In the genomic region with DNA sequence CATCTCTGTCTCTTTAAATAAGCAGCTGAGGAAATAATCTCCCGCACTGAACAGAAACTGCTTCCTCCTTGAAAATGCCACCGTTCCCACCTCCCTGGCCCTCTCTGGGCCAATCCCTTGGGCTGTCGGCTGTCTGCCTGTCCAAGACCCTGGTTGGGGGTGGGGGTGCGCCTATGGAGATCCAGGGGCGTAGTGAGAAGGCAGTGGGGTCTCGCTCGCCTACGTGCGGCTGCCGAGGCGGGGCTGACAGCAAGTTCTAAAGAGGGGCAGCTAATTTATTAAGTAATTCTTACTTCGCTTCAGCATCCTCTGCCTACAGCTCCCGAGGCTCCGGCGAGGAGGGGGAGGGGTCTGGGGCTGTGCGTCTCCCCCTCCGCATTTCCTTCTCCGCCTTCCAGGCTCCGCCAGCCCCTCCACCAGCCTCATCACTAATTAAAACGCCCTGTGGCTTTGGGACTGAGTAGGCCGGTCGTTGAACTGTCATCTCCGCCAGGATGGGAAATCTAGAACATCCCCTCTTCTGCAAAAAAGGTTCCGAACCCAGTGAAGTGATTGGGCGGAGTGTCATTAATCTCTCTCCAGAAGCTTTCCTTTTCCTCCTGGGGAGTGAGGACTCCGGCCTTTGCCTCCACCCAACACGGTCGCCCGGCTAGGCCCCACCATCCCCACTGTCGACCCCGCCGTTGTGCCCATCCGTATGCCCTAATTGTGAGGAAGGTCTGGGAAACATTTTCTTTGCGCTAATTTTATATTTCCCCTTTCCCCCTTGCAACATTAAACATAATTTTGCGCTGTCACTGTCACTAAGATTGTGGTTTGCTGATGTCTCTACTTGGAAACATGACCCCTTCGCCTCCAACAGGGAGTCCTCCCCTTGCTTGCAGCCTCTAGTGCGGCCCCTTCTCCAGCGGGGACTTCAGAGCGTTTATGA, we compare ENCODE assay signal across 11 cellular contexts. TPM values are rescaled to one million over a fixed set of nuclear protein-coding genes. Genes with fewer than 3 reads are reported as not detected.
DNase-seq lines count a peak whose midpoint lies in the region; ATAC-seq and TF ChIP-seq lines count a peak whose summit lies in the region.
"Had no signal": no experiment of that assay in that cellular context is flagged by ENCODE, and none has a peak within 500 bp of the region (broad histone marks: within the 10 kb centered on the region; RNA-seq: fewer than 3 reads in every experiment).

No MANE protein-coding gene starts in this region.

- peaks cover 3 to 4% of the 10 kb centered on the region in 2 donors for H3K4me1 Mint-ChIP-seq in effector memory CD8-positive, alpha-beta T cell (ENCODE audit: low read depth in 2 of 2)
- H3K4me1 Mint-ChIP-seq: activated B cell treated with CpG ODN at 0.5 μM for 24 hours had no signal

- no peak overlapping the region for H3K4me3 Mint-ChIP-seq in effector memory CD8-positive, alpha-beta T cell
- H3K4me3 Mint-ChIP-seq: activated B cell treated with CpG ODN at 0.5 μM for 24 hours had no signal

- peaks cover 95 to 100% of the 10 kb centered on the region in 2 donors for H3K27me3 Mint-ChIP-seq in effector memory CD8-positive, alpha-beta T cell

- peaks cover 16% of the 10 kb centered on the region for H3K4me1 ChIP-seq in HEK293 (ENCODE audit: control insufficient read depth, insufficient read depth, low read length)
- peaks cover 19% of the 10 kb centered on the region for H3K4me1 ChIP-seq in body of pancreas
- peaks cover 9% of the 10 kb centered on the region for H3K4me1 ChIP-seq in iPS DF 6.9 (ENCODE audit: control insufficient read depth, insufficient read depth, low read length)
- H3K4me1 ChIP-seq in gastrocnemius medialis: peaks cover 0 to 14% of the 10 kb centered on the region in 2 donors

- H3K27ac ChIP-seq in HEK293 (ENCODE audit: extremely low read depth, low read depth, low read length) (no peak overlapping the region; the same call in 1 of the 2 replicates), body of pancreas (peak overlapping the region in 3 of 4 donors; percentile 8 to 42 (median 37)), iPS DF 6.9 (ENCODE audit: low read length) (no peak overlapping the region), gastrocnemius medialis (peak overlapping the region; percentile 93 to 98 (median 95))

- TF ChIP-seq POLR2A in body of pancreas (IDR thresholded peaks at IDR 0.05) (peak in 2 of 3 donors; percentile 2 to 13), gastrocnemius medialis (IDR thresholded peaks at IDR 0.05) (no peak)

- in situ Hi-C loops in gastrocnemius medialis (cut with MboI; ENCODE audit: low sequenced_read_pairs in 4 of 4): loop anchor here in 2 of 4 donors (10.0 to 25.0 kb wide), 3 partner anchors 1083 to 1615 kb away; a partner anchor contains a TSS

- H3K27me3 ChIP-seq in body of pancreas (no peaks in the 10 kb centered on the region), iPS DF 6.9 (ENCODE audit: control insufficient read depth, insufficient read depth, low read length) (peaks cover 98% of the 10 kb centered on the region), gastrocnemius medialis (no peaks in the 10 kb centered on the region)

- H3K36me3 ChIP-seq in HEK293 (ENCODE audit: control insufficient read depth in 2 of 2, insufficient read depth in 1 of 2, low read length in 2 of 2) (peaks cover 10 to 18% of the 10 kb centered on the region in 2 experiments), body of pancreas (replicated peaks in 1 of 2; ENCODE audit: insufficient read depth in 1 of 2, low read depth in 2 of 2) (no peaks in the 10 kb centered on the region), iPS DF 6.9 (ENCODE audit: control insufficient read depth, insufficient read depth, low read length) (no peaks in the 10 kb centered on the region), gastrocnemius medialis (no peaks in the 10 kb centered on the region)

- H3K9me3 Mint-ChIP-seq in effector memory CD8-positive, alpha-beta T cell: no peaks in the 10 kb centered on the region
- H3K9me3 Mint-ChIP-seq: activated B cell treated with CpG ODN at 0.5 μM for 24 hours had no signal

- H3K27ac Mint-ChIP-seq in effector memory CD8-positive, alpha-beta T cell: no peak overlapping the region
- H3K27ac Mint-ChIP-seq: activated B cell treated with CpG ODN at 0.5 μM for 24 hours had no signal

- H3K4me3 ChIP-seq in HEK293 (ENCODE audit: low read depth, low read length) (no peak overlapping the region), body of pancreas (no peak overlapping the region), iPS DF 6.9 (ENCODE audit: low read length) (peak overlapping the region; percentile 8; the same call in 1 of the 2 replicates), gastrocnemius medialis (peak overlapping the region; percentile 22 to 71 (median 62))

- 64 to 78% methylated on average over 39 of the region's 39 CpGs for WGBS in body of pancreas, 2 donors
- WGBS in iPS DF 6.9 (ENCODE audit: insufficient coverage, insufficient read length): no CpG with 5 or more reads among the region's 39 CpGs

- ATAC-seq in body of pancreas: no peak
- ATAC-seq in gastrocnemius medialis: no peak
- ATAC-seq in effector memory CD8-positive, alpha-beta T cell (replicated peaks): no peak

- POLR2A ChIA-PET in HEK293 (lab: Yijun Ruan, JAX): interaction anchor here (0.7 to 1.0 kb wide), 2 partner anchors 10 to 17 kb away, joined by 3 to 4 read pairs; a partner anchor contains a TSS

- peaks cover 4% of the 10 kb centered on the region for H3K36me3 Mint-ChIP-seq in effector memory CD8-positive, alpha-beta T cell (ENCODE audit: insufficient read depth)

- no peaks in the 10 kb centered on the region for H3K9me3 ChIP-seq in HEK293 (ENCODE audit: control insufficient read depth, insufficient read depth, low read depth, low read length)
- H3K9me3 ChIP-seq in body of pancreas: no peaks in the 10 kb centered on the region
- no peaks in the 10 kb centered on the region for H3K9me3 ChIP-seq in iPS DF 6.9 (ENCODE audit: control insufficient read depth, insufficient read depth, low read length)
- no peaks in the 10 kb centered on the region for H3K9me3 ChIP-seq in gastrocnemius medialis

- CTCF ChIA-PET in HEK293 (lab: Yijun Ruan, JAX): interaction anchor here (1.0 to 1.7 kb wide), 2 partner anchors 9 to 20 kb away, joined by 4 to 5 read pairs; no protein-coding TSS in a partner anchor

- TF ChIP-seq CTCF in HEK293 (tag by site-specific recombination; IDR thresholded peaks at IDR 0.05) (no peak), body of pancreas (IDR thresholded peaks at IDR 0.05) (no peak), gastrocnemius medialis (IDR thresholded peaks at IDR 0.05 in 4 of 5, conservative IDR thresholded peaks at IDR 0.05 in 1 of 5) (no peak)

- DNase-seq in body of pancreas (no peak), iPS DF 6.9 (ENCODE audit: low read depth, low spot score) (no peak), gastrocnemius medialis (no peak), NCI-H2171 (lab: John Stamatoyannopoulos, UW) (no peak), DMS53 treated with DMSO at 0.1 percent for 48 hours (lab: John Stamatoyannopoulos, UW; ENCODE audit: unreplicated experiment) (no peak), NCI-H1048 (lab: John Stamatoyannopoulos, UW) (no peak)
- DNase-seq in effector memory CD8-positive, alpha-beta T cell: no peak
- DNase-seq: activated B cell treated with CpG ODN at 0.5 μM for 24 hours, mesendoderm, NCI-H446 had no signal

- intact Hi-C loops in body of pancreas (cut with DNase I) (no loop called here), gastrocnemius medialis (cut with DNase I; ENCODE audit: low total_unique reads) (loop anchor here (5.0 to 10.0 kb wide), 3 partner anchors 595 to 1090 kb away; no protein-coding TSS in a partner anchor)

TF ChIP-seq in HEK293, 187 proteins besides CTCF, POLR2A, EP300 and RAD21:
- TF ChIP-seq MZF1 (tag by site-specific recombination; IDR thresholded peaks at IDR 0.05; ENCODE audit: borderline replicate concordance) (no peak), HOXA7 (CRISPR knock-in tag; IDR thresholded peaks at IDR 0.05; ENCODE audit: borderline replicate concordance) (no peak), ZFHX2 (tag by site-specific recombination; conservative IDR thresholded peaks at IDR 0.05) (0 out of 2 replicates have a peak, but pooled peaks have one; percentile 15), WT1 (tag by site-specific recombination; IDR thresholded peaks at IDR 0.05) (0 out of 2 replicates have a peak, but pooled peaks have one; percentile 4)

RNA-seq across cellular contexts. Expression of a gene that starts 16.9 kb away (rescaled TPM):
- total RNA-seq in body of pancreas (10 to 100 TPM; 12.9 to 13.5 TPM), gastrocnemius medialis (10 to 100 TPM in 1 of 4 donors, 1 to 10 TPM in 3; 4.3 to 14.6 (median 9.3) TPM)
- total RNA-seq: activated B cell treated with CpG ODN at 0.5 μM for 24 hours had no signal

Comparison
In these comparisons a context has a peak if more than half of its experiments do, and no peak if none do; other contexts are left out.
1. H3K27ac ChIP-seq: peak in body of pancreas (3 of 4) and gastrocnemius medialis (4 of 4); none in HEK293 (single experiment) and iPS DF 6.9 (single experiment).
2. H3K4me3 ChIP-seq: peak in iPS DF 6.9 (single experiment) and gastrocnemius medialis (4 of 4); none in HEK293 (single experiment) and body of pancreas (0 of 2).
3. POLR2A ChIP-seq: peak in body of pancreas (2 of 3); none in gastrocnemius medialis (0 of 2).